In the genomic region with DNA sequence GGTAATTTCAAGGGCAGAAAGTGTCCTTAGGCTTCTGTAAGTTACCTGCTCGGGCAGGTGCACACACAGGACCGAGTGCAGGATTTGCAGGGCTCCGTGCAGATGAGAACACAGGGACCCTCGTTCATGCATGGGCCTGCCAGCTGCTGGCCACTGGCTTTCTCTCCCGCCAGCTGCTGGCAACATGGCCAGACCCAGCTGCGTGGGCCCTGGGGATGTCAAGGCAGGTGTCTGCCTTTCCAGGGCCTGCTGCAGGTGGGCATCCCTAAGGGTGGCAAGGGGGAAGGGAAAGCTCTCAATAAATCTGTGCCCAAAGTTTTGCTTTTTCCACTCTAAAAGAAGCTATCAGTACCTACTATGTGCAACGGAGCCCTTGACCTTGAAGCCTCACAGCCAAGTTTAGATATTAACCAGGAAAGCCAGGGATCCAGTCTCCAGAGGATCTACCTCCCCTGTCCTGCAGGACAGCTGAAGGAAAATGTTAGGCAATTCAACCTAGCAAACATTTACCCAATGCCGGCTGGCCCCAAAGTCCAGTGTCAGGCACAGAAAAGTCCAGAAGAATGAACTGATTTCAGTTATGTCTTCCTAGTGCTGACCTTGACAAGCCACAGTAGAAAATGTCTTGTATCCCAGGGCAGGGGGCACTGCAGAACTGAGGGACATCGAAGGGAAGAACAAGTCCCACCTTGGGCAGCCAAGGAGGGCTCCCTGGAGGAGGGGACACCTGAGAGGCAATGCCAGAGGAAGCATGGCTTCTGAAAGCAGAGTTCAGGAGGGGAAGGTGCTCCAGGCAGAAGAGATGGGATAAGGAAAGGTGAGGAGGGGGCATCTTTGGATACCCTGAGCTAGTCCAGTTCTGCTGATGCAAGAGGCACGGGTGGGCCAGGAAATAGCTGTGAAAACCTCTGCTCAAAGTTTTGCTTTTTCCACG, we compare ENCODE assay signal across 25 cellular contexts. TPM values are rescaled to one million over a fixed set of nuclear protein-coding genes. Genes with fewer than 3 reads are reported as not detected.
"Had no signal": no experiment of that assay in that cellular context is flagged by ENCODE, and none has a peak within 500 bp of the region (broad histone marks: within the 10 kb centered on the region; RNA-seq: fewer than 3 reads in every experiment).

No MANE protein-coding gene starts in this region.

- DNase-seq: activated B cell treated with CpG ODN at 0.5 μM for 24 hours; activated CD4-positive, alpha-beta T cell treated with anti-CD3 and anti-CD28 coated beads for 36 hours; activated CD4-positive, alpha-beta T cell treated with anti-CD3 and anti-CD28 coated beads, Interleukin-2, amount 50 U/mL, for 4 hours; activated CD8-positive, alpha-beta memory T cell treated with anti-CD3 and anti-CD28 coated beads, Interleukin-2, amount 10 ng/mL, durations not matched to agents 7 days and 5 days; activated gamma-delta T cell treated with Interleukin-2 at 50 U/mL for 16 hours; activated naive CD8-positive, alpha-beta T cell treated with anti-CD3 and anti-CD28 coated beads, Interleukin-2, amount 10 ng/mL, durations not matched to agents 7 days and 5 days; activated T-cell treated with anti-CD3 and anti-CD28 coated beads for 4 hours; amygdala; colonic mucosa; head of caudate nucleus; islet precursor cell; left colon; naive B cell; nucleus accumbens; small intestine; stimulated activated CD4-positive, alpha-beta T cell treated with anti-CD3 and anti-CD28 coated beads, Interleukin-2, amount 100 ng/mL, for 24 hours; stimulated activated CD8-positive, alpha-beta memory T cell treated with anti-CD3 and anti-CD28 coated beads, Interleukin-4, amount 100 ng/mL, for 48 hours; stimulated activated naive CD4-positive, alpha-beta T cell treated with Interleukin-2 at 50 U/mL for 16 hours; upper lobe of left lung had no signal

- H3K36me3 ChIP-seq: colonic mucosa, thoracic aorta had no signal

- ATAC-seq: activated CD4-positive, alpha-beta T cell treated with anti-CD3 and anti-CD28 coated beads for 36 hours; activated CD8-positive, alpha-beta memory T cell treated with anti-CD3 and anti-CD28 coated beads, Interleukin-2, amount 10 ng/mL, durations not matched to agents 7 days and 5 days; gastroesophageal sphincter; left colon; sciatic nerve had no signal

- H3K4me1 Mint-ChIP-seq: activated B cell treated with CpG ODN at 0.5 μM for 24 hours; activated CD4-positive, alpha-beta T cell treated with anti-CD3 and anti-CD28 coated beads for 36 hours; activated CD8-positive, alpha-beta memory T cell treated with anti-CD3 and anti-CD28 coated beads, Interleukin-2, amount 10 ng/mL, durations not matched to agents 7 days and 5 days had no signal

- H3K27ac ChIP-seq: colonic mucosa, epithelial cell of prostate, gastroesophageal sphincter, thoracic aorta, upper lobe of left lung had no signal

- H3K27me3 Mint-ChIP-seq: activated B cell treated with CpG ODN at 0.5 μM for 24 hours; activated CD4-positive, alpha-beta T cell treated with anti-CD3 and anti-CD28 coated beads for 36 hours; activated CD8-positive, alpha-beta memory T cell treated with anti-CD3 and anti-CD28 coated beads, Interleukin-2, amount 10 ng/mL, durations not matched to agents 7 days and 5 days; activated naive CD8-positive, alpha-beta T cell treated with anti-CD3 and anti-CD28 coated beads, Interleukin-2, amount 10 ng/mL, durations not matched to agents 7 days and 5 days; naive B cell had no signal

- H3K4me1 ChIP-seq: colonic mucosa, gastroesophageal sphincter, upper lobe of left lung had no signal

- H3K4me3 ChIP-seq: colonic mucosa, gastroesophageal sphincter, lung, thoracic aorta, upper lobe of left lung had no signal

- FAIRE-seq: bronchial epithelial cell, small intestine had no signal

- H3K4me3 Mint-ChIP-seq: activated B cell treated with CpG ODN at 0.5 μM for 24 hours; activated CD4-positive, alpha-beta T cell treated with anti-CD3 and anti-CD28 coated beads for 36 hours; activated CD8-positive, alpha-beta memory T cell treated with anti-CD3 and anti-CD28 coated beads, Interleukin-2, amount 10 ng/mL, durations not matched to agents 7 days and 5 days; activated naive CD8-positive, alpha-beta T cell treated with anti-CD3 and anti-CD28 coated beads, Interleukin-2, amount 10 ng/mL, durations not matched to agents 7 days and 5 days; naive B cell had no signal

- H3K27me3 ChIP-seq: colonic mucosa, gastroesophageal sphincter, upper lobe of left lung had no signal

- H3K27ac Mint-ChIP-seq: activated B cell treated with CpG ODN at 0.5 μM for 24 hours; activated CD4-positive, alpha-beta T cell treated with anti-CD3 and anti-CD28 coated beads for 36 hours; activated naive CD8-positive, alpha-beta T cell treated with anti-CD3 and anti-CD28 coated beads, Interleukin-2, amount 10 ng/mL, durations not matched to agents 7 days and 5 days had no signal

- H3K9me3 Mint-ChIP-seq: activated B cell treated with CpG ODN at 0.5 μM for 24 hours; activated naive CD8-positive, alpha-beta T cell treated with anti-CD3 and anti-CD28 coated beads, Interleukin-2, amount 10 ng/mL, durations not matched to agents 7 days and 5 days; naive B cell had no signal

- H3K9me3 ChIP-seq: colonic mucosa, gastroesophageal sphincter, thoracic aorta, upper lobe of left lung had no signal

RNA-seq across cellular contexts. Expression of a gene that starts 26.4 kb away (rescaled TPM):
- total RNA-seq: bronchial epithelial cell had no signal
